ENCODE assay signal across 8 cellular contexts in the genomic region with DNA sequence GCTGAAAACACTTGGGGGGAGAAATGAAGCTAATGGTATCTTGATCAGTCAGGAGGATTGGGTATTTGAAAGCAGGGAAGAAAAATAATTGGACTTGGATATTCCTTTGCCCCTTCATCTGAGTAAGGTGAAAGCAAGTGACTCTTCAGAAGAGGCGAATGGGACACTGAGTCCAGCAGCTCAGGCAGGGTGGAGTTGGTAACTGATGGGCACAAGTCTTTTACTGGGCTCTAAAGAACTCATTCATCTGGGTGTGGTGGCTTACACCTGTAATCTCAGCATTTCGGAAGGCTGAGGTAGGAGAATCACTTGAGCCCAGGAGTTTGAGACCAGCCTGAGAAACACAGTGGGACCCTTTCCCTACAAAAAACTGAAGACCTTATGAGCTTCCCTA. TPM values are rescaled to one million over a fixed set of nuclear protein-coding genes. Genes with fewer than 3 reads are reported as not detected.
DNase-seq lines count a peak whose midpoint lies in the region; ATAC-seq and TF ChIP-seq lines count a peak whose summit lies in the region.

No MANE protein-coding gene starts in this region.

- no peaks in the 10 kb centered on the region for H3K9me3 Mint-ChIP-seq in activated CD4-positive, alpha-beta T cell treated with anti-CD3 and anti-CD28 coated beads, Interleukin-2, amount 10 ng/mL, durations not matched to agents 7 days and 5 days

- H3K27me3 Mint-ChIP-seq in activated CD4-positive, alpha-beta T cell treated with anti-CD3 and anti-CD28 coated beads, Interleukin-2, amount 10 ng/mL, durations not matched to agents 7 days and 5 days, result no peaks in the 10 kb centered on the region

- peak overlapping the region in 1 of 4 donors; percentile 35 for H3K4me3 ChIP-seq in adrenal gland
- no peak overlapping the region for H3K4me3 ChIP-seq in liver (ENCODE audit: low read depth in 1 of 3, low read length in 3 of 3)
- no peak overlapping the region for H3K4me3 ChIP-seq in testis

- H3K36me3 ChIP-seq in adrenal gland (replicated peaks in 1 of 2), result no peaks in the 10 kb centered on the region
- peaks cover 0 to 8% (median under 1%) of the 10 kb centered on the region in 4 donors for H3K36me3 ChIP-seq in liver (ENCODE audit: control insufficient read depth in 4 of 4, insufficient read depth in 3 of 4, low read depth in 1 of 4, low read length in 3 of 4)
- no peaks in the 10 kb centered on the region for H3K36me3 ChIP-seq in testis (ENCODE audit: low read depth, missing control alignments)

- intact Hi-C loops in adrenal gland (cut with DNase I), result no loop called here
- intact Hi-C loops in testis (cut with DNase I; ENCODE audit: low total_unique reads), result no loop called here
- intact Hi-C loops in sciatic nerve (cut with DNase I), result no loop called here

- peaks cover 58% of the 10 kb centered on the region for H3K36me3 Mint-ChIP-seq in activated CD4-positive, alpha-beta T cell treated with anti-CD3 and anti-CD28 coated beads, Interleukin-2, amount 10 ng/mL, durations not matched to agents 7 days and 5 days (ENCODE audit: low read depth)

- H3K4me3 Mint-ChIP-seq in activated CD4-positive, alpha-beta T cell treated with anti-CD3 and anti-CD28 coated beads, Interleukin-2, amount 10 ng/mL, durations not matched to agents 7 days and 5 days, result peak overlapping the region; percentile 91

- TF ChIP-seq RAD21 in liver (IDR thresholded peaks at IDR 0.05), result no peak

- POLR2A ChIA-PET in activated CD4-positive, alpha-beta T cell treated with anti-CD3 and anti-CD28 coated beads, Interleukin-2, amount 10 ng/mL, durations not matched to agents 7 days and 5 days (lab: Charles Lee), result interaction anchor here (0.6 kb wide), 1 partner anchor 242 kb away, joined by 3 read pairs; no protein-coding TSS in a partner anchor

- H3K9me3 ChIP-seq in adrenal gland (replicated peaks in 1 of 3) (no peaks in the 10 kb centered on the region), liver (ENCODE audit: control insufficient read depth in 4 of 4, low read length in 3 of 4) (no peaks in the 10 kb centered on the region), testis (no peaks in the 10 kb centered on the region)

- TF ChIP-seq POLR2A in adrenal gland (IDR thresholded peaks at IDR 0.05) (no peak), testis (IDR thresholded peaks at IDR 0.05) (no peak)

- H3K4me1 Mint-ChIP-seq in activated CD4-positive, alpha-beta T cell treated with anti-CD3 and anti-CD28 coated beads, Interleukin-2, amount 10 ng/mL, durations not matched to agents 7 days and 5 days, result peaks cover 91% of the 10 kb centered on the region

- peak overlapping the region in 1 of 2 donors; percentile 36 for H3K9ac ChIP-seq in liver (ENCODE audit: low read depth in 1 of 2, low read length in 2 of 2)

- H3K27me3 ChIP-seq in adrenal gland (no peaks in the 10 kb centered on the region), liver (ENCODE audit: control insufficient read depth in 4 of 4, insufficient read depth in 4 of 4, low read length in 3 of 4) (no peaks in the 10 kb centered on the region), testis (no peaks in the 10 kb centered on the region)

- CTCF ChIA-PET in activated CD4-positive, alpha-beta T cell treated with anti-CD3 and anti-CD28 coated beads, Interleukin-2, amount 10 ng/mL, durations not matched to agents 7 days and 5 days (lab: Charles Lee), result interaction anchor here (0.5 to 1.7 kb wide), 7 partner anchors 8 to 223 kb away, joined by 3 to 16 read pairs (median 4); a partner anchor contains a TSS

- TF ChIP-seq CTCF in adrenal gland (IDR thresholded peaks at IDR 0.05) (no peak), liver (IDR thresholded peaks at IDR 0.05; ENCODE audit: low read depth, low read length, missing input control) (no peak), testis (IDR thresholded peaks at IDR 0.05) (no peak)

- H3K27ac ChIP-seq in adrenal gland, result peak overlapping the region; percentile 37 to 90 (median 83)
- H3K27ac ChIP-seq in liver (ENCODE audit: low read depth in 1 of 2, low read length in 2 of 2), result peak overlapping the region; percentile 65 to 72
- H3K27ac ChIP-seq in testis, result peak overlapping the region; percentile 61 to 100

- DNase-seq in activated CD4-positive, alpha-beta T cell treated with anti-CD3 and anti-CD28 coated beads, Interleukin-2, amount 10 ng/mL, durations not matched to agents 7 days and 5 days, result no peak
- no peak for DNase-seq in activated CD4-positive, alpha-beta T cell treated with anti-CD3 and anti-CD28 coated beads for 1 hour
- DNase-seq in adrenal gland (no peak), testis (no peak), sciatic nerve (ENCODE audit: low spot score) (no peak)
- no peak for DNase-seq in activated CD8-positive, alpha-beta memory T cell treated with anti-CD3 and anti-CD28 coated beads for 24 hours

- peaks cover 74 to 100% of the 10 kb centered on the region in 2 donors for H3K4me1 ChIP-seq in adrenal gland (replicated peaks in 1 of 2)
- peaks cover 24 to 64% (median 54%) of the 10 kb centered on the region in 4 donors for H3K4me1 ChIP-seq in liver (ENCODE audit: control insufficient read depth in 4 of 4, insufficient read depth in 4 of 4, low read length in 3 of 4)
- peaks cover 92% of the 10 kb centered on the region for H3K4me1 ChIP-seq in testis

- 53 to 68% (median 63%) methylated on average over 2 of the region's 2 CpGs for WGBS in adrenal gland, 4 donors
- 78% methylated on average over 2 of the region's 2 CpGs for WGBS in liver
- 53 to 54% methylated on average over 2 of the region's 2 CpGs for WGBS in testis, 2 donors

- H3K27ac Mint-ChIP-seq in activated CD4-positive, alpha-beta T cell treated with anti-CD3 and anti-CD28 coated beads, Interleukin-2, amount 10 ng/mL, durations not matched to agents 7 days and 5 days, result peak overlapping the region; percentile 96

- ATAC-seq in GM18861 (IDR thresholded peaks at IDR 0.05; ENCODE audit: unreplicated experiment), result no peak
- ATAC-seq in sciatic nerve, result no peak

TF ChIP-seq in liver, 16 proteins besides CTCF, POLR2A, EP300 and RAD21:
- TF ChIP-seq SP1 (IDR thresholded peaks at IDR 0.05) (no peak), RXRA (IDR thresholded peaks at IDR 0.05) (no peak), FOXA2 (IDR thresholded peaks at IDR 0.05) (no peak), YY1 (IDR thresholded peaks at IDR 0.05) (peak; percentile 4), FOXA1 (IDR thresholded peaks at IDR 0.05) (no peak)
- TF ChIP-seq, protein P1, sequence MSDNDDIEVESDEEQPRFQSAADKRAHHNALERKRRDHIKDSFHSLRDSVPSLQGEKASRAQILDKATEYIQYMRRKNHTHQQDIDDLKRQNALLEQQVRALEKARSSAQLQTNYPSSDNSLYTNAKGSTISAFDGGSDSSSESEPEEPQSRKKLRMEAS (IDR thresholded peaks at IDR 0.05), result no peak

RNA-seq across cellular contexts. Expression of a gene that starts 11.2 kb away (rescaled TPM):
- 100 to 1,000 TPM in 1 of 2 experiments, 10 to 100 TPM in 1; 98.4 to 106 TPM for total RNA-seq in activated CD4-positive, alpha-beta T cell treated with anti-CD3 and anti-CD28 coated beads, Interleukin-2, amount 10 ng/mL, durations not matched to agents 7 days and 5 days
- total RNA-seq in adrenal gland (100 to 1,000 TPM in 5 of 8 donors, 10 to 100 TPM in 3; 62.8 to 267 (median 123) TPM), liver (100 to 1,000 TPM in 1 of 2 donors, 10 to 100 TPM in 1; 34.0 to 169 TPM), testis (100 to 1,000 TPM; 117 to 137 TPM), sciatic nerve (210 TPM)
- polyA plus RNA-seq in adrenal gland (10 to 100 TPM; 47.1 to 90.7 (median 53.6) TPM), liver (10 to 100 TPM; 24.4 to 56.9 TPM), testis (ENCODE audit: insufficient read depth, low read depth, low replicate concordance) (51.1 TPM)

RNA-seq across cellular contexts. Expression of a gene that starts 55.3 kb away (rescaled TPM):
- total RNA-seq in activated CD4-positive, alpha-beta T cell treated with anti-CD3 and anti-CD28 coated beads, Interleukin-2, amount 10 ng/mL, durations not matched to agents 7 days and 5 days, result 100 to 1,000 TPM; 134 to 147 TPM
- total RNA-seq in adrenal gland, result 100 to 1,000 TPM in 4 of 8 donors, 10 to 100 TPM in 4; 34.5 to 169 (median 98.1) TPM
- polyA plus RNA-seq in adrenal gland, result 100 to 1,000 TPM in 1 of 3 donors, 10 to 100 TPM in 2; 55.6 to 189 (median 91.8) TPM
- 10 to 100 TPM; 34.2 to 58.4 TPM for total RNA-seq in liver
- 100 to 1,000 TPM in 1 of 2 donors, 10 to 100 TPM in 1; 48.1 to 177 TPM for polyA plus RNA-seq in liver
- total RNA-seq in testis, result 10 to 100 TPM; 46.8 to 56.2 TPM
- polyA plus RNA-seq in testis (ENCODE audit: insufficient read depth, low read depth, low replicate concordance), result 129 TPM
- 49.6 TPM for total RNA-seq in sciatic nerve

RNA-seq across cellular contexts. Expression of a gene that starts 55.7 kb away (rescaled TPM):
- total RNA-seq in activated CD4-positive, alpha-beta T cell treated with anti-CD3 and anti-CD28 coated beads, Interleukin-2, amount 10 ng/mL, durations not matched to agents 7 days and 5 days, result 10 to 100 TPM; 31.4 to 32.0 TPM
- total RNA-seq in adrenal gland, result 10 to 100 TPM in 6 of 8 donors, 1 to 10 TPM in 2; 5.8 to 36.6 (median 22.4) TPM
- polyA plus RNA-seq in adrenal gland, result 10 to 100 TPM in 1 of 3 donors, 1 to 10 TPM in 2; 3.9 to 11.7 (median 8.7) TPM
- 10 to 100 TPM in 1 of 2 donors, 1 to 10 TPM in 1; 7.7 to 15.4 TPM for total RNA-seq in liver
- polyA plus RNA-seq in liver, result 1 to 10 TPM; 1.5 to 3.9 TPM
- total RNA-seq in testis, result 10 to 100 TPM; 26.8 to 27.9 TPM
- polyA plus RNA-seq in testis (ENCODE audit: insufficient read depth, low read depth, low replicate concordance), result 10.7 TPM
- total RNA-seq in sciatic nerve, result 35.0 TPM

RNA-seq across cellular contexts. Expression of a gene that starts 55.8 kb away (rescaled TPM):
- 10 to 100 TPM; 45.0 to 49.6 TPM for total RNA-seq in activated CD4-positive, alpha-beta T cell treated with anti-CD3 and anti-CD28 coated beads, Interleukin-2, amount 10 ng/mL, durations not matched to agents 7 days and 5 days
- total RNA-seq in adrenal gland (10 to 100 TPM in 1 of 8 donors, 1 to 10 TPM in 7; 3.3 to 12.8 (median 5.3) TPM), liver (10 to 100 TPM in 1 of 2 donors, 1 to 10 TPM in 1; 8.7 to 13.6 TPM), testis (10 to 100 TPM in 1 of 2 donors, 1 to 10 TPM in 1; 5.2 to 10.4 TPM), sciatic nerve (14.3 TPM)
- polyA plus RNA-seq in adrenal gland (1 to 10 TPM; 2.5 to 4.7 (median 2.5) TPM), liver (1 to 10 TPM; 2.2 to 2.6 TPM), testis (ENCODE audit: insufficient read depth, low read depth, low replicate concordance) (2.4 TPM)
